Comparison of ENCODE assay signal across 7 cellular contexts in the genomic region with DNA sequence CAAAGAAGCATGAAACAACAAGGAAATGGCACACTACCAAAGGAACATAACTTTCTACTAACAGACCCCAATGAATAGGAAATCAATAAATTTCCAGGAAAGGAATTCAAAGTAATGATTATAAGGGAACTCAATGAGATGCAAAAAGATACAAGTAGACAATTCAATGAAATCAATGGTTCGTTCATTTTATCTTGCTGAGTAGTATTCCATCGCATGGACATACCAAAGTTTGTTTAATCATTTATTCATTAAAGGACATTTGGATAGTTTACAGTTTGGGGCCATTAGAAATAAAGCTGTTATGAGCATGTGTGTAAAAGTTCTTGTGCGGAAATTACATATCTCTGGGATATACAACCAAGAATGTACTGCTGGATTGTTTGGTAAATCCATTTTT. TPM values are rescaled to one million over a fixed set of nuclear protein-coding genes. Genes with fewer than 3 reads are reported as not detected.
"Had no signal": no experiment of that assay in that cellular context is flagged by ENCODE, and none has a peak within 500 bp of the region (broad histone marks: within the 10 kb centered on the region; RNA-seq: fewer than 3 reads in every experiment).

No MANE protein-coding gene starts in this region.

- H3K27ac ChIP-seq: HL-60, KMS-11 had no signal

- DNase-seq: IMR-90, KBM-7, KG1 had no signal

- H3K9ac ChIP-seq: KMS-11 had no signal

- H3K4me2 ChIP-seq: KMS-11 had no signal

- FAIRE-seq: HepG2, HTR-8/SVneo had no signal

RNA-seq across cellular contexts. Expression of gene LYZ, which starts 35.0 kb away (rescaled TPM):
- total RNA-seq: IMR-90 had no signal
- polyA plus RNA-seq: IMR-90 had no signal
